ENCODE assay signal across 9 cellular contexts in the genomic region with DNA sequence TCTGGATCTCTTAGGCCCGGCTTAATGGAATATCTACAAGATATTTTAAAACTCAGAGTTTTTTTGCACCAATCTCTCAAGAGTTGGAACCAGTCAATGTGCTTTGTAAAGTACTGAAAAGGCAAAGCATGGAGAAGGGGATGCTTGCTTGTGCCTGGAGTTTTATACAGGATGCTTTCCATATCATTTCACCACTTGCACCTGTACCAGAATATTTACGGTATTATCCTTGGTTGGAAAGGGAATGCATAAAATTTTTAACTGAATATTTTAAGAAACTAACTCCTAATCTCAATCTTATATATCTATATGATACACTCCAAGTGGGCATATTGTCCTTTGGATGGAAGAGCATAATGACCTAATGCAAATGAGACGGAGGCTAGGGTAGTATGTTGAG.
"Had no signal": no experiment of that assay in that cellular context is flagged by ENCODE, and none has a peak within 500 bp of the region (broad histone marks: within the 10 kb centered on the region; RNA-seq: fewer than 3 reads in every experiment).

No MANE protein-coding gene starts in this region.

- H3K27ac ChIP-seq: HL-60, KMS-11 had no signal

- H3K4me1 Mint-ChIP-seq: IgD-negative memory B cell had no signal

- H3K9ac ChIP-seq: KMS-11 had no signal

- FAIRE-seq: HTR-8/SVneo had no signal

- H3K4me3 Mint-ChIP-seq: IgD-negative memory B cell had no signal

- H3K27ac Mint-ChIP-seq: IgD-negative memory B cell had no signal

- H3K36me3 Mint-ChIP-seq: IgD-negative memory B cell had no signal

- H3K4me2 ChIP-seq: KMS-11 had no signal

- DNase-seq: IMR-90, Karpas-422, Kasumi-1, KBM-7, KG1 had no signal
